In genomic region chr12:21526053-21526452, GRCh38 we compare ENCODE assay signal across 9 cellular contexts. TPM values are rescaled to one million over a fixed set of nuclear protein-coding genes. Genes with fewer than 3 reads are reported as not detected.
DNase-seq lines count a peak whose midpoint lies in the region; ATAC-seq and TF ChIP-seq lines count a peak whose summit lies in the region.
"Had no signal": no experiment of that assay in that cellular context is flagged by ENCODE, and none has a peak within 500 bp of the region (broad histone marks: within the 10 kb centered on the region; RNA-seq: fewer than 3 reads in every experiment).

A gene with protein sequence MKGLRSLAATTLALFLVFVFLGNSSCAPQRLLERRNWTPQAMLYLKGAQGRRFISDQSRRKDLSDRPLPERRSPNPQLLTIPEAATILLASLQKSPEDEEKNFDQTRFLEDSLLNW (plus strand): TSS chr12:21526296. CDS start chr12:21526473, 177 bp downstream.

- H3K4me3 Mint-ChIP-seq in endothelial cell (ENCODE audit: unreplicated experiment) (peak within 1 kb of the TSS; percentile 82), neural crest cell (peak within 1 kb of the TSS; percentile 86)

- H3K4me1 Mint-ChIP-seq in endothelial cell (ENCODE audit: unreplicated experiment) = no peaks in the 10 kb centered on the region
- peaks cover 8% of the 10 kb centered on the region for H3K4me1 Mint-ChIP-seq in neural crest cell

- no peak for ATAC-seq in GM21576 (IDR thresholded peaks at IDR 0.05; ENCODE audit: unreplicated experiment)
- ATAC-seq: Panc1 had no signal

- H3K9me3 Mint-ChIP-seq in endothelial cell (ENCODE audit: unreplicated experiment) = no peaks in the 10 kb centered on the region
- H3K9me3 Mint-ChIP-seq in neural crest cell = peaks cover 3% of the 10 kb centered on the region

- no peak within 1 kb of the TSS for H3K27ac Mint-ChIP-seq in endothelial cell (ENCODE audit: unreplicated experiment)
- H3K27ac Mint-ChIP-seq in neural crest cell (ENCODE audit: unreplicated experiment) = no peak within 1 kb of the TSS

- in situ Hi-C loops in Caki2 (cut with HindIII; ENCODE audit: low pct_unique_long_range_greater_than_20kb, low sequenced_read_pairs) = no loop called here
- in situ Hi-C loops in GM13976 (cut with MboI; ENCODE audit: low sequenced_read_pairs, unreplicated experiment) = no loop called here

- DNase-seq in Caki2 (ENCODE audit: low read depth) = peak; percentile 45
- peak; percentile 82 for DNase-seq in NCI-H2171 treated with DMSO at 0.1 percent for 48 hours (lab: John Stamatoyannopoulos, UW)
- no peak for DNase-seq in endothelial cell (ENCODE audit: low spot score)
- no peak for DNase-seq in neural crest cell (ENCODE audit: low read depth, low spot score)
- no peak for DNase-seq in GM13976 (ENCODE audit: low spot score)
- DNase-seq in D341Med (ENCODE audit: low spot score) = no peak
- DNase-seq in germinal center (ENCODE audit: low spot score) = no peak

- no peak for TF ChIP-seq CTCF in endothelial cell (IDR thresholded peaks at IDR 0.05; ENCODE audit: unreplicated experiment)
- no peak for TF ChIP-seq CTCF in neural crest cell (conservative IDR thresholded peaks at IDR 0.05)
- no peak for TF ChIP-seq CTCF in GM13976 (IDR thresholded peaks at IDR 0.05; ENCODE audit: borderline replicate concordance, control extremely low read depth, extremely low read depth, insufficient read depth, missing control alignments)

- H3K36me3 Mint-ChIP-seq in endothelial cell (ENCODE audit: low read depth, unreplicated experiment) = no peaks in the 10 kb centered on the region
- no peaks in the 10 kb centered on the region for H3K36me3 Mint-ChIP-seq in neural crest cell (ENCODE audit: low read depth)

- peaks cover 1% of the 10 kb centered on the region for H3K27me3 Mint-ChIP-seq in endothelial cell (ENCODE audit: unreplicated experiment)
- H3K27me3 Mint-ChIP-seq in neural crest cell (ENCODE audit: low read depth) = peaks cover 58% of the 10 kb centered on the region

RNA-seq across cellular contexts. Expression of the gene that starts here (rescaled TPM):
- 33.4 and 49.3 TPM in 2 replicates for total RNA-seq in Caki2 (2014; rRNA removed; shearing (Covaris generic); ENCODE audit: low replicate concordance)
- 0.18 TPM for total RNA-seq in endothelial cell (ENCODE audit: unreplicated experiment)
- 0.19 and 0.36 TPM in 2 replicates for total RNA-seq in neural crest cell

Comparison
In these comparisons a context has a peak if more than half of its experiments do, and no peak if none do; other contexts are left out.
1. RNA of the gene that starts here (total RNA-seq): 33.4 to 49.3 TPM in Caki2; 0.19 to 0.36 TPM in neural crest cell and 0.18 TPM in endothelial cell (single experiment); every median in the first group is over 10 times any median in the second.
2. DNase-seq: peak in Caki2 (single experiment) and NCI-H2171 treated with DMSO at 0.1 percent for 48 hours (single experiment); none in endothelial cell (single experiment), neural crest cell (single experiment), GM13976 (single experiment), D341Med (single experiment) and germinal center (single experiment).